19 cellular contexts compared by ENCODE assay signal in the genomic region with DNA sequence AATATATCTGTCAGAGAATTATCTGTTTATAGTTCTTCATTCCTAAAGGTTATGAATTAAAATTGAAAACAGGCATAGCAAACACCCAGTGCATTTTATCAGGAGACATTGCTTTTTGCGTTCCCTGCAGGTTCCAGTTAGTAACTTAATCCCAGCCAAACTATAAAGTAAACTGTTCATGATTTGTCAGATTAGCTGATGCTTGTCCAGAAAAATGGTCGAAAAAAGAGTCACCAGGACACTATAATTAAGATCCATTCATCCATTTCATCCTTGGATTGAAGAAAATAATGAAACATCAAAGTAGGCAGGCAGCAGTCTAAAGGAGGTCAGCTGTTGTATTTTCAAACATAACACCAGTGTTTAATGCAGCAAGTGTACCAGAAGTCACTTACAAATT.
DNase-seq lines count a peak whose midpoint lies in the region; ATAC-seq and TF ChIP-seq lines count a peak whose summit lies in the region.
"Had no signal": no experiment of that assay in that cellular context is flagged by ENCODE, and none has a peak within 500 bp of the region (broad histone marks: within the 10 kb centered on the region; RNA-seq: fewer than 3 reads in every experiment).

No MANE protein-coding gene starts in this region.

- CTCF ChIA-PET in HEK293 (lab: Yijun Ruan, JAX), result interaction anchor here (0.9 to 1.4 kb wide), 2 partner anchors 80 to 81 kb away, joined by 3 read pairs; no protein-coding TSS in a partner anchor

- TF ChIP-seq CTCF in HEK293 (tag by site-specific recombination; IDR thresholded peaks at IDR 0.05) (no peak), adrenal gland (IDR thresholded peaks at IDR 0.05) (no peak)

- no peaks in the 10 kb centered on the region for H3K27me3 ChIP-seq in adrenal gland

- ATAC-seq in HG03354 (IDR thresholded peaks at IDR 0.05; ENCODE audit: poor library complexity, severe bottlenecking, unreplicated experiment), result no peak
- ATAC-seq: HepG2 had no signal

- H3K4me1 ChIP-seq in HEK293 (ENCODE audit: control insufficient read depth, insufficient read depth, low read length) (peaks cover 25% of the 10 kb centered on the region), adrenal gland (replicated peaks in 1 of 2) (no peaks in the 10 kb centered on the region)
- H3K4me1 ChIP-seq: HAP-1 had no signal

- H3K9me3 ChIP-seq in HEK293 (ENCODE audit: control insufficient read depth, insufficient read depth, low read depth, low read length), result no peaks in the 10 kb centered on the region
- peaks cover 0 to 5% (median 0%) of the 10 kb centered on the region in 3 donors for H3K9me3 ChIP-seq in adrenal gland (replicated peaks in 1 of 3)
- H3K9me3 ChIP-seq: HAP-1 had no signal

- POLR2A ChIA-PET in HEK293 (lab: Yijun Ruan, JAX), result interaction anchor here (1.9 kb wide), 1 partner anchor 76 kb away, joined by 9 read pairs; a partner anchor contains a TSS

- DNase-seq in COR-L47 (lab: John Stamatoyannopoulos, UW), result peak; percentile 44
- DNase-seq in NCI-H748 (lab: John Stamatoyannopoulos, UW; ENCODE audit: unreplicated experiment), result peak; percentile 55
- peak; percentile 28 for DNase-seq in cerebellar cortex (ENCODE audit: low spot score)
- DNase-seq in AG08396 (ENCODE audit: low spot score), result no peak
- DNase-seq in adrenal gland, result no peak
- no peak for DNase-seq in stimulated activated CD4-positive, alpha-beta T cell treated with anti-CD3 and anti-CD28 coated beads, Interleukin-2, amount 100 ng/mL, for 24 hours
- DNase-seq: ACHN; AML-193; CD4-positive, alpha-beta T cell; DMS153; DMS79; GDM1; GM23248; HFFc6 had no signal

- 40 to 55% (median 48%) methylated on average over 2 of the region's 2 CpGs for WGBS in adrenal gland, 4 donors

- no peak for TF ChIP-seq POLR2A in adrenal gland (IDR thresholded peaks at IDR 0.05)

- H3K4me3 ChIP-seq in HEK293 (ENCODE audit: low read depth, low read length), result no peak overlapping the region
- H3K4me3 ChIP-seq in adrenal gland, result no peak overlapping the region
- H3K4me3 ChIP-seq: GM23248, HAP-1 had no signal

- intact Hi-C loops in adrenal gland (cut with DNase I), result no loop called here

- H3K36me3 ChIP-seq in HEK293 (ENCODE audit: control insufficient read depth in 2 of 2, insufficient read depth in 1 of 2, low read length in 2 of 2), result no peaks in the 10 kb centered on the region
- no peaks in the 10 kb centered on the region for H3K36me3 ChIP-seq in adrenal gland (replicated peaks in 1 of 2)
- H3K36me3 ChIP-seq: HAP-1 had no signal

- H3K27ac ChIP-seq in HEK293 (ENCODE audit: extremely low read depth, low read depth, low read length), result no peak overlapping the region
- H3K27ac ChIP-seq in adrenal gland, result no peak overlapping the region
- H3K27ac ChIP-seq: C4-2B, GM23248 had no signal

TF ChIP-seq in HEK293, 187 proteins besides CTCF, POLR2A, EP300 and RAD21:
- TF ChIP-seq SCRT2 (tag by site-specific recombination; IDR thresholded peaks at IDR 0.05), result no peak
- TF ChIP-seq ZNF394 (tag by site-specific recombination; IDR thresholded peaks at IDR 0.05; ENCODE audit: borderline replicate concordance), result no peak
- TF ChIP-seq, protein P1, sequence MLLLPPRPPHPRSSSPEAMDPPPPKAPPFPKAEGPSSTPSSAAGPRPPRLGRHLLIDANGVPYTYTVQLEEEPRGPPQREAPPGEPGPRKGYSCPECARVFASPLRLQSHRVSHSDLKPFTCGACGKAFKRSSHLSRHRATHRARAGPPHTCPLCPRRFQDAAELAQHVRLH (tag by site-specific recombination; IDR thresholded peaks at IDR 0.05), result no peak
- TF ChIP-seq OSR2 (tag by site-specific recombination; IDR thresholded peaks at IDR 0.05), result peak; percentile 58; the same call in 1 of the 2 replicates
- TF ChIP-seq, protein P2, sequence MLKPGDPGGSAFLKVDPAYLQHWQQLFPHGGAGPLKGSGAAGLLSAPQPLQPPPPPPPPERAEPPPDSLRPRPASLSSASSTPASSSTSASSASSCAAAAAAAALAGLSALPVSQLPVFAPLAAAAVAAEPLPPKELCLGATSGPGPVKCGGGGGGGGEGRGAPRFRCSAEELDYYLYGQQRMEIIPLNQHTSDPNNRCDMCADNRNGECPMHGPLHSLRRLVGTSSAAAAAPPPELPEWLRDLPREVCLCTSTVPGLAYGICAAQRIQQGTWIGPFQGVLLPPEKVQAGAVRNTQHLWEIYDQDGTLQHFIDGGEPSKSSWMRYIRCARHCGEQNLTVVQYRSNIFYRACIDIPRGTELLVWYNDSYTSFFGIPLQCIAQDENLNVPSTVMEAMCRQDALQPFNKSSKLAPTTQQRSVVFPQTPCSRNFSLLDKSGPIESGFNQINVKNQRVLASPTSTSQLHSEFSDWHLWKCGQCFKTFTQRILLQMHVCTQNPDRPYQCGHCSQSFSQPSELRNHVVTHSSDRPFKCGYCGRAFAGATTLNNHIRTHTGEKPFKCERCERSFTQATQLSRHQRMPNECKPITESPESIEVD (tag by site-specific recombination; IDR thresholded peaks at IDR 0.05), result peak; percentile 78
- 0 out of 2 replicates have a peak, but pooled peaks have one; percentile 21 for TF ChIP-seq IKZF3 (tag by site-specific recombination; IDR thresholded peaks at IDR 0.05)
- TF ChIP-seq ZNF560 (tag by site-specific recombination; IDR thresholded peaks at IDR 0.05; ENCODE audit: borderline replicate concordance), result no peak
- TF ChIP-seq SP7 (tag by site-specific recombination; IDR thresholded peaks at IDR 0.05), result peak; percentile 66
- TF ChIP-seq FEZF1 (tag by site-specific recombination; IDR thresholded peaks at IDR 0.05), result peak; percentile 35
- no peak for TF ChIP-seq ZIC2 (tag by site-specific recombination; IDR thresholded peaks at IDR 0.05)
- TF ChIP-seq ZSCAN30 (tag by site-specific recombination; IDR thresholded peaks at IDR 0.05), result 0 out of 2 replicates have a peak, but pooled peaks have one; percentile 41
- TF ChIP-seq, protein P3, sequence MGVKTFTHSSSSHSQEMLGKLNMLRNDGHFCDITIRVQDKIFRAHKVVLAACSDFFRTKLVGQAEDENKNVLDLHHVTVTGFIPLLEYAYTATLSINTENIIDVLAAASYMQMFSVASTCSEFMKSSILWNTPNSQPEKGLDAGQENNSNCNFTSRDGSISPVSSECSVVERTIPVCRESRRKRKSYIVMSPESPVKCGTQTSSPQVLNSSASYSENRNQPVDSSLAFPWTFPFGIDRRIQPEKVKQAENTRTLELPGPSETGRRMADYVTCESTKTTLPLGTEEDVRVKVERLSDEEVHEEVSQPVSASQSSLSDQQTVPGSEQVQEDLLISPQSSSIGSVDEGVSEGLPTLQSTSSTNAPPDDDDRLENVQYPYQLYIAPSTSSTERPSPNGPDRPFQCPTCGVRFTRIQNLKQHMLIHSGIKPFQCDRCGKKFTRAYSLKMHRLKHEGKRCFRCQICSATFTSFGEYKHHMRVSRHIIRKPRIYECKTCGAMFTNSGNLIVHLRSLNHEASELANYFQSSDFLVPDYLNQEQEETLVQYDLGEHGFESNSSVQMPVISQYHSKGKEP (tag by site-specific recombination; IDR thresholded peaks at IDR 0.05), result peak; percentile 63
- TF ChIP-seq ZNF10 (tag by site-specific recombination; IDR thresholded peaks at IDR 0.05), result no peak
- no peak for TF ChIP-seq ZBTB1 (tag by site-specific recombination; IDR thresholded peaks at IDR 0.05)
- TF ChIP-seq, protein P4, sequence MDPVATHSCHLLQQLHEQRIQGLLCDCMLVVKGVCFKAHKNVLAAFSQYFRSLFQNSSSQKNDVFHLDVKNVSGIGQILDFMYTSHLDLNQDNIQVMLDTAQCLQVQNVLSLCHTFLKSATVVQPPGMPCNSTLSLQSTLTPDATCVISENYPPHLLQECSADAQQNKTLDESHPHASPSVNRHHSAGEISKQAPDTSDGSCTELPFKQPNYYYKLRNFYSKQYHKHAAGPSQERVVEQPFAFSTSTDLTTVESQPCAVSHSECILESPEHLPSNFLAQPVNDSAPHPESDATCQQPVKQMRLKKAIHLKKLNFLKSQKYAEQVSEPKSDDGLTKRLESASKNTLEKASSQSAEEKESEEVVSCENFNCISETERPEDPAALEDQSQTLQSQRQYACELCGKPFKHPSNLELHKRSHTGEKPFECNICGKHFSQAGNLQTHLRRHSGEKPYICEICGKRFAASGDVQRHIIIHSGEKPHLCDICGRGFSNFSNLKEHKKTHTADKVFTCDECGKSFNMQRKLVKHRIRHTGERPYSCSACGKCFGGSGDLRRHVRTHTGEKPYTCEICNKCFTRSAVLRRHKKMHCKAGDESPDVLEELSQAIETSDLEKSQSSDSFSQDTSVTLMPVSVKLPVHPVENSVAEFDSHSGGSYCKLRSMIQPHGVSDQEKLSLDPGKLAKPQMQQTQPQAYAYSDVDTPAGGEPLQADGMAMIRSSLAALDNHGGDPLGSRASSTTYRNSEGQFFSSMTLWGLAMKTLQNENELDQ (tag by site-specific recombination; IDR thresholded peaks at IDR 0.05; ENCODE audit: low read depth), result no peak

Comparison
In these comparisons a context has a peak if more than half of its experiments do, and no peak if none do; other contexts are left out.
1. DNase-seq: peak in COR-L47 (single experiment), NCI-H748 (single experiment) and cerebellar cortex (single experiment); none in AG08396 (single experiment), adrenal gland (0 of 7) and stimulated activated CD4-positive, alpha-beta T cell treated with anti-CD3 and anti-CD28 coated beads, Interleukin-2, amount 100 ng/mL, for 24 hours (0 of 2).